Comparison of ENCODE assay signal across 8 cellular contexts in the genomic region with DNA sequence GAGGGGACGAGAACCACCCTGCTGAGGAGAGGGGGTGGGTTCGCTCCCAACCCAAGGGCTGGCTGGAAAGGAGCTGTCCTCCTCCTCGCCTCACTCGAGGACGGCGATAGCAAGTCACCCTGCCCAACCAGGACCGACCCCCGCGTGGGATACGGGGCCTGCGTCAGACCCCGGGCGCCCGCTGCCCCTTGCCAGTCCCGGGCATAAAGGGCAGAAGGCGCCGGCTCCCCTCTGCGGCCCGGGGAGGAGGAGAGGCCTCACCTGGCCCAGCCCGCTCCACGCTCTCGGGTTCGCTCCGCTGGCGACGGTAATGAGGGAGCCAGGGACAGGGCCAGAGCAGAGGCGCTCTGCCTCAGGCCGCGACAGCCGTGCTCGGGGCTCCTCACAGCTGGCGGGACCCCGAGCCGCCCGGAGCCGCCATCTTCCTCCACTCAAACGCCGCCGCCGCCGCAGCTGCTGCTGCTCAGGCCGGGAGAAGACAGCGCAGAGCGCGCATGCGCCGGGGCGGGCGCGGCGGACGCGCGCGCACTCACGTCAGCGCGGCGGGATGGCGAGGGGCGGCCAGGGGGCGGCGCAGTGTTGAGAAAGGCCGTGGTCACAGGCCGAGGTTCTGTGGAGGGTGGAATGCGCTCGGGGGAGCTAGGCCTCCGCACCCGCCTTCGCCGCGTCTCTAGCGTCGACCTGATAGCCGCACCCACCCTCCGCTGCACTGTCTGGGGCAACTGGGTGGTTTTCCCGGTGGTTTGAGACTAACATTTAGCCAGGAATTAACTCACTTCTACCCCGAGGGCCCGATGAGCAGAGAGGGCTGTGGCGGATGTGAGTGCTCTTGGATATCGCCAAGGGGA. TPM values are rescaled to one million over a fixed set of nuclear protein-coding genes. Genes with fewer than 3 reads are reported as not detected.
DNase-seq lines count a peak whose midpoint lies in the region; ATAC-seq and TF ChIP-seq lines count a peak whose summit lies in the region.

A gene (minus strand): TSS at position 487 of the 848 bp plus-strand sequence. CDS start 37,062 bp downstream, outside the sequence.

- peak within 1 kb of the TSS; percentile 55 to 98 (median 93) for H3K27ac ChIP-seq in adrenal gland
- H3K27ac ChIP-seq in prostate gland: peak within 1 kb of the TSS; percentile 96 to 98

- H3K4me1 ChIP-seq in adrenal gland (replicated peaks in 1 of 2) (peaks cover 0 to 36% of the 10 kb centered on the region in 2 donors), prostate gland (replicated peaks) (peaks cover 3% of the 10 kb centered on the region)

- H3K4me3 ChIP-seq in adrenal gland (peak within 1 kb of the TSS; percentile 43 to 99 (median 78)), prostate gland (peak within 1 kb of the TSS; percentile 97 to 99)

- WGBS in adrenal gland, 4 donors: 0% methylated on average over 5 to 81 of the region's 81 CpGs
- under 1% methylated on average over 79 of the region's 81 CpGs for WGBS in prostate gland

- H3K27me3 ChIP-seq in adrenal gland (no peaks in the 10 kb centered on the region), prostate gland (replicated peaks; ENCODE audit: insufficient read depth) (no peaks in the 10 kb centered on the region)

- peak; percentile 93 for DNase-seq in GM13977 (ENCODE audit: low spot score)
- peak; percentile 64 for DNase-seq in NCI-H146 treated with DMSO at 0.1 percent for 48 hours (lab: John Stamatoyannopoulos, UW; ENCODE audit: unreplicated experiment)
- DNase-seq in T-helper 1 cell: peak; percentile 84 to 93 (median 87)
- peak; percentile 87 to 94 (median 90) for DNase-seq in adrenal gland
- DNase-seq in left cardiac atrium: peak; percentile 91
- peak; percentile 85 for DNase-seq in prostate gland (ENCODE audit: low spot score)
- peak; percentile 91 for DNase-seq in ureter (ENCODE audit: low spot score)

- TF ChIP-seq POLR2A in adrenal gland (IDR thresholded peaks at IDR 0.05): peak; percentile 79 to 96
- peak; percentile 97 for TF ChIP-seq POLR2A in prostate gland (IDR thresholded peaks at IDR 0.05)

- in situ Hi-C loops in GM13977 (cut with MboI; ENCODE audit: low pct_unique_long_range_greater_than_20kb, low sequenced_read_pairs, unreplicated experiment): no loop called here

- H3K36me3 ChIP-seq in adrenal gland (replicated peaks in 1 of 2) (no peaks in the 10 kb centered on the region), prostate gland (no peaks in the 10 kb centered on the region)

- H3K9me3 ChIP-seq in adrenal gland (replicated peaks in 1 of 3) (no peaks in the 10 kb centered on the region), prostate gland (no peaks in the 10 kb centered on the region)

- TF ChIP-seq CTCF in GM13977 (IDR thresholded peaks at IDR 0.05; ENCODE audit: extremely low read depth, insufficient read depth, missing control alignments) (peak; percentile 72), adrenal gland (IDR thresholded peaks at IDR 0.05) (peak in 4 of 6 experiments; percentile 32 to 59 (median 44)), prostate gland (IDR thresholded peaks at IDR 0.05) (peak in 3 of 4 experiments; percentile 31 to 64 (median 61))

- intact Hi-C loops in adrenal gland (cut with DNase I): loop anchor here (10.0 kb wide), 3 partner anchors 57 to 267 kb away; no protein-coding TSS in a partner anchor
- intact Hi-C loops in left cardiac atrium (cut with DNase I): loop anchor here in 1 of 2 donors (10.0 kb wide), 1 partner anchor 107 kb away; no protein-coding TSS in a partner anchor
- intact Hi-C loops in prostate gland (cut with DNase I): loop anchor here (5.0 kb wide), 3 partner anchors 105 to 270 kb away; no protein-coding TSS in a partner anchor

- ATAC-seq in HG02884 (IDR thresholded peaks at IDR 0.05; ENCODE audit: unreplicated experiment) (peak; percentile 89), left cardiac atrium (peak; percentile 98 to 99)

RNA-seq across cellular contexts. Expression of the gene that starts here (rescaled TPM):
- total RNA-seq in adrenal gland (10 to 100 TPM; 17.3 to 44.9 (median 20.9) TPM), left cardiac atrium (10 to 100 TPM; 14.1 to 15.1 TPM), prostate gland (10 to 100 TPM; 26.6 to 52.6 TPM), ureter (33.1 TPM)
- polyA plus RNA-seq in adrenal gland: 10 to 100 TPM; 14.0 to 15.2 (median 14.2) TPM

Comparison
In these comparisons a context has a peak if more than half of its experiments do, and no peak if none do; other contexts are left out.
1. Peak in every context shown above with its lines: DNase-seq, ATAC-seq, H3K4me3 ChIP-seq and H3K27ac ChIP-seq.